Comparison of ENCODE assay signal across 25 cellular contexts in genomic region chr14:101558739-101559240, GRCh38. TPM values are rescaled to one million over a fixed set of nuclear protein-coding genes. Genes with fewer than 3 reads are reported as not detected.
DNase-seq lines count a peak whose midpoint lies in the region; ATAC-seq and TF ChIP-seq lines count a peak whose summit lies in the region.
"Had no signal": no experiment of that assay in that cellular context is flagged by ENCODE, and none has a peak within 500 bp of the region (broad histone marks: within the 10 kb centered on the region; RNA-seq: fewer than 3 reads in every experiment).

No MANE protein-coding gene starts in this region.

- peaks cover 0 to 32% of the 10 kb centered on the region in 2 experiments; a peak in 1 of 4 replicates for H3K4me1 ChIP-seq in SK-N-SH (ENCODE audit: control insufficient read depth in 1 of 2, insufficient read depth in 2 of 2, low read depth in 1 of 2, low read length in 1 of 2)
- H3K4me1 ChIP-seq in iPS-15b (ENCODE audit: control insufficient read depth, insufficient read depth, low read length) = no peaks in the 10 kb centered on the region
- peaks cover 0 to 24% (median 7%) of the 10 kb centered on the region in 4 donors for H3K4me1 ChIP-seq in upper lobe of left lung
- H3K4me1 ChIP-seq in aorta (ENCODE audit: control insufficient read depth in 1 of 2, insufficient read depth in 2 of 2, low read length in 2 of 2) = no peaks in the 10 kb centered on the region
- H3K4me1 ChIP-seq: BE2C had no signal

- POLR2A ChIA-PET in SK-N-SH (lab: Yijun Ruan, JAX) = no interaction called here

- intact Hi-C loops in aorta (cut with DNase I) = no loop called here

- no peak for TF ChIP-seq EP300 in SK-N-SH (IDR thresholded peaks at IDR 0.05; ENCODE audit: borderline replicate concordance in 1 of 2, low read depth in 1 of 2, low read length in 1 of 2)
- no peak for TF ChIP-seq EP300 in upper lobe of left lung (IDR thresholded peaks at IDR 0.05)

- ATAC-seq in SK-N-SH treated with all-trans-retinoic acid at 6 μM for 48 hours = no peak
- ATAC-seq in upper lobe of left lung (ENCODE audit: low FRiP score in 2 of 2) = no peak
- ATAC-seq in aorta (ENCODE audit: low FRiP score) = no peak
- ATAC-seq: esophagus mucosa; natural killer cell treated with Interleukin-12 subunit alpha and Interleukin-12 subunit beta and Interleukin-15 and Interleukin-18, amount 100 ng/mL, for 72 hours; stimulated activated naive CD8-positive, alpha-beta T cell treated with anti-CD3 and anti-CD28 coated beads, Interleukin-15, amount 100 ng/mL, for 72 hours; T-helper 17 cell had no signal

- TF ChIP-seq CTCF in SK-N-SH (IDR thresholded peaks at IDR 0.05) (no peak), progenitor cell of endocrine pancreas (IDR thresholded peaks at IDR 0.05; ENCODE audit: unreplicated experiment) (no peak), upper lobe of left lung (IDR thresholded peaks at IDR 0.05) (no peak)

- H3K27ac ChIP-seq in SK-N-SH (ENCODE audit: low read depth in 2 of 2, low read length in 1 of 2) (no peak overlapping the region), upper lobe of left lung (peak overlapping the region in 3 of 4 donors; percentile 82 to 86 (median 83)), aorta (ENCODE audit: low read depth in 1 of 2, low read length in 2 of 2) (no peak overlapping the region)
- H3K27ac ChIP-seq: 22Rv1, WERI-Rb-1 had no signal

- no peak for TF ChIP-seq RAD21 in SK-N-SH (IDR thresholded peaks at IDR 0.05; ENCODE audit: low read length)

- no peak for TF ChIP-seq POLR2A in upper lobe of left lung (IDR thresholded peaks at IDR 0.05)

- H3F3A ChIP-seq in SK-N-SH (replicated peaks; ENCODE audit: insufficient read depth) = no peaks in the 10 kb centered on the region

- H3K4me3 Mint-ChIP-seq in progenitor cell of endocrine pancreas (ENCODE audit: low read depth) = peak overlapping the region; percentile 56
- H3K4me3 Mint-ChIP-seq: activated CD4-positive, alpha-beta memory T cell treated with anti-CD3 and anti-CD28 coated beads, Interleukin-2, amount 10 ng/mL, durations not matched to agents 7 days and 5 days; activated naive CD8-positive, alpha-beta T cell treated with anti-CD3 and anti-CD28 coated beads, Interleukin-2, amount 10 ng/mL, durations not matched to agents 7 days and 5 days; memory B cell; natural killer cell treated with Interleukin-12 subunit alpha and Interleukin-12 subunit beta and Interleukin-15 and Interleukin-18, amount 100 ng/mL, for 72 hours; stimulated activated naive CD8-positive, alpha-beta T cell treated with anti-CD3 and anti-CD28 coated beads, Interleukin-15, amount 100 ng/mL, for 72 hours; T-helper 17 cell had no signal

- H3K27ac Mint-ChIP-seq in progenitor cell of endocrine pancreas = no peak overlapping the region
- H3K27ac Mint-ChIP-seq: activated CD4-positive, alpha-beta memory T cell treated with anti-CD3 and anti-CD28 coated beads, Interleukin-2, amount 10 ng/mL, durations not matched to agents 7 days and 5 days; activated naive CD8-positive, alpha-beta T cell treated with anti-CD3 and anti-CD28 coated beads, Interleukin-2, amount 10 ng/mL, durations not matched to agents 7 days and 5 days; memory B cell; natural killer cell treated with Interleukin-12 subunit alpha and Interleukin-12 subunit beta and Interleukin-15 and Interleukin-18, amount 100 ng/mL, for 72 hours; stimulated activated naive CD8-positive, alpha-beta T cell treated with anti-CD3 and anti-CD28 coated beads, Interleukin-15, amount 100 ng/mL, for 72 hours; T-helper 17 cell had no signal

- H3K27me3 ChIP-seq in SK-N-SH (ENCODE audit: insufficient read depth) (no peaks in the 10 kb centered on the region), iPS-15b (ENCODE audit: control insufficient read depth, insufficient read depth, low read length) (peaks cover 64% of the 10 kb centered on the region), upper lobe of left lung (peaks cover 0 to 36% (median 21%) of the 10 kb centered on the region in 4 donors), aorta (ENCODE audit: control insufficient read depth in 1 of 2, insufficient read depth in 2 of 2, low read length in 1 of 2) (no peaks in the 10 kb centered on the region)

- peak; percentile 27 for DNase-seq in SK-N-SH
- no peak for DNase-seq in progenitor cell of endocrine pancreas (ENCODE audit: low spot score, unreplicated experiment)
- DNase-seq in upper lobe of left lung = no peak
- no peak for DNase-seq in dedifferentiated amniotic fluid mesenchymal stem cell (ENCODE audit: extremely low spot score)
- no peak for DNase-seq in aorta
- DNase-seq in NCI-H446 treated with DMSO at 0.1 percent for 48 hours (lab: John Stamatoyannopoulos, UW) = no peak
- DNase-seq: activated CD4-positive, alpha-beta memory T cell treated with anti-CD3 and anti-CD28 coated beads, Interleukin-2, amount 10 ng/mL, durations not matched to agents 7 days and 5 days; activated naive CD8-positive, alpha-beta T cell treated with anti-CD3 and anti-CD28 coated beads, Interleukin-2, amount 10 ng/mL, durations not matched to agents 7 days and 5 days; activated T-cell treated with anti-CD3 and anti-CD28 coated beads, Interleukin-2, amount 50 U/mL, for 48 hours; BE2C; HCEC 1CT; KBM-7; MV-4-11; NCI-H1930; NCI-H510A; stimulated activated naive CD8-positive, alpha-beta T cell treated with anti-CD3 and anti-CD28 coated beads, Interleukin-15, amount 100 ng/mL, for 72 hours; T-helper 17 cell had no signal

- no peaks in the 10 kb centered on the region for H3K36me3 ChIP-seq in SK-N-SH (replicated peaks in 1 of 2; ENCODE audit: control insufficient read depth in 1 of 2, insufficient read depth in 2 of 2, low read length in 1 of 2)
- no peaks in the 10 kb centered on the region for H3K36me3 ChIP-seq in iPS-15b (ENCODE audit: control insufficient read depth, insufficient read depth, low read length)
- no peaks in the 10 kb centered on the region for H3K36me3 ChIP-seq in upper lobe of left lung
- no peaks in the 10 kb centered on the region for H3K36me3 ChIP-seq in aorta (ENCODE audit: control insufficient read depth in 1 of 2, insufficient read depth in 2 of 2, low read length in 1 of 2)
- H3K36me3 ChIP-seq: BE2C, heart left ventricle, WERI-Rb-1 had no signal

- no peaks in the 10 kb centered on the region for H4K20me1 ChIP-seq in SK-N-SH (ENCODE audit: insufficient read depth)

- WGBS in SK-N-SH (ENCODE audit: low lambda C conversion rate) = 90% methylated on average over 1 of the region's 1 CpG
- WGBS in upper lobe of left lung, 2 donors = 82 to 86% methylated on average over 1 of the region's 1 CpG
- WGBS in aorta, 2 donors = 90 to 98% methylated on average over 1 of the region's 1 CpG

- H3K27me3 Mint-ChIP-seq in progenitor cell of endocrine pancreas = peaks cover 54% of the 10 kb centered on the region

- no peak overlapping the region for H3K4me2 ChIP-seq in SK-N-SH

- H3K9ac ChIP-seq in SK-N-SH = no peak overlapping the region
- H3K9ac ChIP-seq in iPS-15b (ENCODE audit: low read depth, low read length) = no peak overlapping the region

- H3K36me3 Mint-ChIP-seq in progenitor cell of endocrine pancreas (ENCODE audit: insufficient read depth) = peaks cover 4% of the 10 kb centered on the region
- H3K36me3 Mint-ChIP-seq: natural killer cell treated with Interleukin-12 subunit alpha and Interleukin-12 subunit beta and Interleukin-15 and Interleukin-18, amount 100 ng/mL, for 72 hours had no signal

- H3K9me3 Mint-ChIP-seq in progenitor cell of endocrine pancreas (ENCODE audit: low read depth) = no peaks in the 10 kb centered on the region
- H3K9me3 Mint-ChIP-seq: natural killer cell treated with Interleukin-12 subunit alpha and Interleukin-12 subunit beta and Interleukin-15 and Interleukin-18, amount 100 ng/mL, for 72 hours had no signal

- H3K4me3 ChIP-seq in SK-N-SH (ENCODE audit: low read depth in 2 of 2, low read length in 1 of 2) (peak overlapping the region in 1 of 2 experiments; percentile 43; a peak in 1 of 4 replicates), iPS-15b (ENCODE audit: low read depth, low read length) (peak overlapping the region; percentile 43), upper lobe of left lung (peak overlapping the region; percentile 6 to 66 (median 49)), aorta (ENCODE audit: low read length in 2 of 2) (no peak overlapping the region)

- H3K9me3 ChIP-seq in SK-N-SH = no peaks in the 10 kb centered on the region
- peaks cover 9% of the 10 kb centered on the region for H3K9me3 ChIP-seq in iPS-15b (ENCODE audit: control insufficient read depth, insufficient read depth, low read length)
- peaks cover 13 to 22% (median 15%) of the 10 kb centered on the region in 4 donors for H3K9me3 ChIP-seq in upper lobe of left lung
- H3K9me3 ChIP-seq in aorta (ENCODE audit: control insufficient read depth, low read length) = peaks cover 10% of the 10 kb centered on the region

- no peak overlapping the region for H2AFZ ChIP-seq in SK-N-SH (ENCODE audit: low read depth)

- peaks cover 7% of the 10 kb centered on the region for H3K4me1 Mint-ChIP-seq in progenitor cell of endocrine pancreas (ENCODE audit: low read depth)
- H3K4me1 Mint-ChIP-seq: activated CD4-positive, alpha-beta memory T cell treated with anti-CD3 and anti-CD28 coated beads, Interleukin-2, amount 10 ng/mL, durations not matched to agents 7 days and 5 days had no signal

- H3K9me2 ChIP-seq in SK-N-SH = no peaks in the 10 kb centered on the region

- no peaks in the 10 kb centered on the region for H3K79me2 ChIP-seq in SK-N-SH (ENCODE audit: insufficient read depth)

- CTCF ChIA-PET in SK-N-SH (lab: Yijun Ruan, JAX) = interaction anchor here (1.0 to 1.6 kb wide), 6 partner anchors 35 to 1175 kb away, joined by 3 to 4 read pairs (median 3); no protein-coding TSS in a partner anchor

TF ChIP-seq in SK-N-SH, 30 proteins besides CTCF, POLR2A, EP300 and RAD21 (continues in another document):
- no peak for TF ChIP-seq RCOR1 (IDR thresholded peaks at IDR 0.05; ENCODE audit: low read length)
- no peak for TF ChIP-seq MXI1 (IDR thresholded peaks at IDR 0.05; ENCODE audit: low read depth, low read length)

TF ChIP-seq in SK-N-SH treated with all-trans-retinoic acid at 6 μM for 48 hours, 23 proteins besides CTCF, POLR2A, EP300 and RAD21 (continues in another document):
- TF ChIP-seq TCF4 (CRISPR knock-in tag; IDR thresholded peaks at IDR 0.05; ENCODE audit: borderline replicate concordance) (no peak), ZFP30 (CRISPR knock-in tag; IDR thresholded peaks at IDR 0.05) (no peak)

RNA-seq across cellular contexts. Expression of gene DIO3, which starts 2.5 kb away (rescaled TPM):
- 0.03 TPM in 1 of 2 replicates, not detected in the other for polyA plus RNA-seq in SK-N-SH (2012; rRNA removed)
- polyA plus RNA-seq in SK-N-SH (2012; cell fraction: cytosol; rRNA removed) = 0.01 TPM in 2 replicates
- polyA plus RNA-seq in SK-N-SH (2012; cell fraction: nucleus; rRNA removed) = not detected in 2 replicates
- total RNA-seq in progenitor cell of endocrine pancreas = 3.4 and 4.4 TPM in 2 replicates
- total RNA-seq in upper lobe of left lung = 1 to 10 TPM in 4 of 6 donors, under 1 TPM in 2; 0.30 to 3.6 (median 1.9) TPM
- total RNA-seq in aorta = 1 to 10 TPM; 3.9 to 5.8 TPM
- polyA plus RNA-seq in aorta = under 1 TPM; 0.05 to 0.13 TPM
- total RNA-seq: activated CD4-positive, alpha-beta memory T cell treated with anti-CD3 and anti-CD28 coated beads, Interleukin-2, amount 10 ng/mL, durations not matched to agents 7 days and 5 days; activated naive CD8-positive, alpha-beta T cell treated with anti-CD3 and anti-CD28 coated beads, Interleukin-2, amount 10 ng/mL, durations not matched to agents 7 days and 5 days; natural killer cell treated with Interleukin-12 subunit alpha and Interleukin-12 subunit beta and Interleukin-15 and Interleukin-18, amount 100 ng/mL, for 72 hours; T-helper 17 cell had no signal

Comparison
In these comparisons a context has a peak if more than half of its experiments do, and no peak if none do; other contexts are left out.
1. H3K27ac ChIP-seq: peak in upper lobe of left lung (3 of 4); none in SK-N-SH (0 of 2) and aorta (0 of 2).
2. H3K4me3 ChIP-seq: peak in iPS-15b (single experiment) and upper lobe of left lung (4 of 4); none in aorta (0 of 2).